Comparison of ENCODE assay signal across 21 cellular contexts in the genomic region with DNA sequence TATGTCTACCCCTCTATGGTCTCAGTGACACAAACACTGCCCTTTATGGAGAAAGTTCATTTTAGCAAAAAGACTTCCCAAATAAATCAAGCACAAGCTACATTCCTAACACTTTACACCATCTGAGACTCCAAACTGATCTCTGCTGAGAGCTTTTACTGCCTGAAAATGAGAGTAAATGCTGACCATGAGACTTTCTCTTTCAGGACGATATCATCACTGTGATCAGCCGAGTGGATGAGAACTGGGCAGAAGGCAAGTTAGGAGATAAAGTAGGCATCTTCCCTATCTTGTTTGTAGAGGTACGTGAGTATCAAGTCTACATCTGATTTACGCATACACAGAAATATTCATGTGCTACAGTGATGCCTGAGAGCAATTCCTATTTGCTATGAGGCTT.
DNase-seq lines count a peak whose midpoint lies in the region; ATAC-seq, FAIRE-seq and TF ChIP-seq lines count a peak whose summit lies in the region.
"Had no signal": no experiment of that assay in that cellular context is flagged by ENCODE, and none has a peak within 500 bp of the region (broad histone marks: within the 10 kb centered on the region; RNA-seq: fewer than 3 reads in every experiment).

No MANE protein-coding gene starts in this region.

- no peak overlapping the region for H3K9ac ChIP-seq in keratinocyte (ENCODE audit: control insufficient read depth, extremely low read depth, insufficient read depth, low read length)
- H3K9ac ChIP-seq: GM23248, KMS-11 had no signal

- peaks cover 4 to 8% of the 10 kb centered on the region in 2 donors for H3K27me3 Mint-ChIP-seq in natural killer cell treated with Interleukin-12 subunit alpha and Interleukin-12 subunit beta and Interleukin-15 and Interleukin-18, amount 100 ng/mL, for 72 hours
- H3K27me3 Mint-ChIP-seq: CD4-positive, CD25-positive, alpha-beta regulatory T cell had no signal

- no peak overlapping the region for H3K27ac Mint-ChIP-seq in natural killer cell treated with Interleukin-12 subunit alpha and Interleukin-12 subunit beta and Interleukin-15 and Interleukin-18, amount 100 ng/mL, for 72 hours
- H3K27ac Mint-ChIP-seq: CD4-positive, CD25-positive, alpha-beta regulatory T cell had no signal

- ATAC-seq in thoracic aorta (ENCODE audit: insufficient number of reproducible peaks, low FRiP score, low read depth) (no peak), GM19463 (IDR thresholded peaks at IDR 0.05; ENCODE audit: unreplicated experiment) (no peak)
- no peak for ATAC-seq in natural killer cell treated with Interleukin-12 subunit alpha and Interleukin-12 subunit beta and Interleukin-15 and Interleukin-18, amount 100 ng/mL, for 72 hours
- ATAC-seq: Right ventricle myocardium inferior had no signal

- H3K27me3 ChIP-seq in keratinocyte (ENCODE audit: control insufficient read depth, extremely low read depth, insufficient read depth, low read length) (no peaks in the 10 kb centered on the region), thoracic aorta (replicated peaks; ENCODE audit: insufficient read depth) (no peaks in the 10 kb centered on the region)
- H3K27me3 ChIP-seq: BE2C, SJSA1 had no signal

- H3K4me1 ChIP-seq in keratinocyte (ENCODE audit: control insufficient read depth, extremely low read depth, insufficient read depth, low read length), result no peaks in the 10 kb centered on the region
- H3K4me1 ChIP-seq in thoracic aorta (ENCODE audit: control insufficient read depth in 1 of 2, low read depth in 2 of 2), result peaks cover 11 to 24% of the 10 kb centered on the region in 2 donors
- H3K4me1 ChIP-seq: BE2C had no signal

- TF ChIP-seq CTCF in keratinocyte (optimal IDR thresholded peaks at IDR 0.05 in 1 of 3, IDR thresholded peaks at IDR 0.05 in 1 of 3, conservative IDR thresholded peaks at IDR 0.05 in 1 of 3; ENCODE audit: extremely low read depth in 1 of 3, insufficient read depth in 2 of 3, low read length in 3 of 3), result no peak
- no peak for TF ChIP-seq CTCF in thoracic aorta (IDR thresholded peaks at IDR 0.05)

- dilution Hi-C loops in keratinocyte (cut with MboI; ENCODE audit: extremely low pct_ligation_motif_present, low sequenced_read_pairs), result no loop called here

- H3K4me3 Mint-ChIP-seq in natural killer cell treated with Interleukin-12 subunit alpha and Interleukin-12 subunit beta and Interleukin-15 and Interleukin-18, amount 100 ng/mL, for 72 hours, result no peak overlapping the region
- H3K4me3 Mint-ChIP-seq: CD4-positive, CD25-positive, alpha-beta regulatory T cell had no signal

- no peaks in the 10 kb centered on the region for H3K4me1 Mint-ChIP-seq in natural killer cell treated with Interleukin-12 subunit alpha and Interleukin-12 subunit beta and Interleukin-15 and Interleukin-18, amount 100 ng/mL, for 72 hours (ENCODE audit: low read depth in 2 of 2)

- peaks cover 5% of the 10 kb centered on the region for H3K9me1 ChIP-seq in keratinocyte (ENCODE audit: control insufficient read depth, extremely low read depth, insufficient read depth, low read length)

- H3K79me2 ChIP-seq in keratinocyte (ENCODE audit: control insufficient read depth, insufficient read depth, low read length), result peaks cover 29% of the 10 kb centered on the region

- FAIRE-seq in keratinocyte (lab: Jason Lieb, UNC), result peak; percentile 61
- FAIRE-seq: GM12891, HTR-8/SVneo had no signal

- no peak overlapping the region for H3K4me3 ChIP-seq in keratinocyte (ENCODE audit: control insufficient read depth in 2 of 3, extremely low read depth in 1 of 3, insufficient read depth in 2 of 3, low read depth in 1 of 3, low read length in 3 of 3)
- peak overlapping the region; percentile 66 for H3K4me3 ChIP-seq in thoracic aorta
- H3K4me3 ChIP-seq: GM23248, SJSA1 had no signal

- H2AFZ ChIP-seq in keratinocyte (ENCODE audit: control insufficient read depth, low read length), result no peak overlapping the region
- H2AFZ ChIP-seq: GM23248 had no signal

- H4K20me1 ChIP-seq in keratinocyte (ENCODE audit: control insufficient read depth, extremely low read depth, insufficient read depth, low read length), result no peaks in the 10 kb centered on the region

- H3K4me2 ChIP-seq in keratinocyte (ENCODE audit: control insufficient read depth, extremely low read depth, insufficient read depth, low read depth, low read length), result no peak overlapping the region
- H3K4me2 ChIP-seq: KMS-11 had no signal

- H3K36me3 ChIP-seq in keratinocyte (ENCODE audit: control insufficient read depth in 2 of 2, extremely low read depth in 1 of 2, insufficient read depth in 2 of 2, low read length in 2 of 2), result peaks cover 24 to 38% of the 10 kb centered on the region in 2 experiments
- no peaks in the 10 kb centered on the region for H3K36me3 ChIP-seq in thoracic aorta
- H3K36me3 ChIP-seq: BE2C had no signal

- peaks cover 2% of the 10 kb centered on the region for H3K9me3 Mint-ChIP-seq in natural killer cell treated with Interleukin-12 subunit alpha and Interleukin-12 subunit beta and Interleukin-15 and Interleukin-18, amount 100 ng/mL, for 72 hours

- H3K9me3 ChIP-seq in keratinocyte (ENCODE audit: control insufficient read depth, low read depth, low read length) (no peaks in the 10 kb centered on the region), thoracic aorta (no peaks in the 10 kb centered on the region)
- H3K9me3 ChIP-seq: BE2C, SJSA1 had no signal

- DNase-seq in EL (peak; percentile 26), amniotic epithelial cell (ENCODE audit: low read depth) (peak; percentile 6), keratinocyte (ENCODE audit: low read depth, low spot score) (no peak), thoracic aorta (ENCODE audit: low spot score) (no peak), NAMALWA (ENCODE audit: low spot score) (no peak)
- DNase-seq in natural killer cell treated with Interleukin-12 subunit alpha and Interleukin-12 subunit beta and Interleukin-15 and Interleukin-18, amount 100 ng/mL, for 72 hours (ENCODE audit: low spot score), result no peak
- DNase-seq: BE2C; CD4-positive, CD25-positive, alpha-beta regulatory T cell; DMS79; GM23248; HCEC 1CT; NCI-H1105; NCI-H2081; NCI-H446; NCI-H526 had no signal

- H3K27ac ChIP-seq in keratinocyte (ENCODE audit: control insufficient read depth, insufficient read depth, low read length), result no peak overlapping the region
- peak overlapping the region in 1 of 2 donors; percentile 58 for H3K27ac ChIP-seq in thoracic aorta
- H3K27ac ChIP-seq: GM23248, KMS-11, SJSA1 had no signal

- no peaks in the 10 kb centered on the region for H3K36me3 Mint-ChIP-seq in natural killer cell treated with Interleukin-12 subunit alpha and Interleukin-12 subunit beta and Interleukin-15 and Interleukin-18, amount 100 ng/mL, for 72 hours
- H3K36me3 Mint-ChIP-seq: CD4-positive, CD25-positive, alpha-beta regulatory T cell had no signal

Comparison
In these comparisons a context has a peak if more than half of its experiments do, and no peak if none do; other contexts are left out.
1. DNase-seq: peak in EL (single experiment) and amniotic epithelial cell (single experiment); none in keratinocyte (single experiment), thoracic aorta (single experiment), NAMALWA (single experiment) and natural killer cell treated with Interleukin-12 subunit alpha and Interleukin-12 subunit beta and Interleukin-15 and Interleukin-18, amount 100 ng/mL, for 72 hours (single experiment).